ENCODE assay signal across 18 cellular contexts in genomic region chr13:99336750-99337149, GRCh38. TPM values are rescaled to one million over a fixed set of nuclear protein-coding genes. Genes with fewer than 3 reads are reported as not detected.
"Had no signal": no experiment of that assay in that cellular context is flagged by ENCODE, and none has a peak within 500 bp of the region (broad histone marks: within the 10 kb centered on the region; RNA-seq: fewer than 3 reads in every experiment).

No MANE protein-coding gene starts in this region.

- H3K4me3 ChIP-seq: ascending aorta, breast epithelium, gastroesophageal sphincter, right atrium auricular region, thyroid gland, vagina had no signal

- H3K27ac ChIP-seq: ascending aorta, breast epithelium, gastroesophageal sphincter, right atrium auricular region, thyroid gland, vagina had no signal

- H3K4me3 Mint-ChIP-seq: activated CD4-positive, alpha-beta memory T cell treated with anti-CD3 and anti-CD28 coated beads, Interleukin-2, amount 10 ng/mL, durations not matched to agents 7 days and 5 days; endodermal cell; nephron; stimulated activated memory B cell treated with anti-CD40 and anti-IgM and Interleukin-4, amounts not matched to agents 10 μg/mL and 1 μg/mL and 100 μg/mL, for 72 hours had no signal

- H3K4me1 ChIP-seq: ascending aorta, breast epithelium, gastroesophageal sphincter, right atrium auricular region, vagina had no signal

- H3K9me3 Mint-ChIP-seq: activated CD4-positive, alpha-beta memory T cell treated with anti-CD3 and anti-CD28 coated beads, Interleukin-2, amount 10 ng/mL, durations not matched to agents 7 days and 5 days; endodermal cell; nephron; stimulated activated memory B cell treated with anti-CD40 and anti-IgM and Interleukin-4, amounts not matched to agents 10 μg/mL and 1 μg/mL and 100 μg/mL, for 72 hours had no signal

- H3K9me3 ChIP-seq: ascending aorta, breast epithelium, gastroesophageal sphincter, right atrium auricular region, thyroid gland, vagina had no signal

- H3K27me3 Mint-ChIP-seq: activated CD4-positive, alpha-beta memory T cell treated with anti-CD3 and anti-CD28 coated beads, Interleukin-2, amount 10 ng/mL, durations not matched to agents 7 days and 5 days; progenitor cell of endocrine pancreas; stimulated activated memory B cell treated with anti-CD40 and anti-IgM and Interleukin-4, amounts not matched to agents 10 μg/mL and 1 μg/mL and 100 μg/mL, for 72 hours had no signal

- H3K4me1 Mint-ChIP-seq: endodermal cell had no signal

- H3K36me3 ChIP-seq: breast epithelium, thyroid gland had no signal

- H3K27me3 ChIP-seq: ascending aorta, breast epithelium, gastroesophageal sphincter, right atrium auricular region, thyroid gland, vagina had no signal

- H3K27ac Mint-ChIP-seq: activated CD4-positive, alpha-beta memory T cell treated with anti-CD3 and anti-CD28 coated beads, Interleukin-2, amount 10 ng/mL, durations not matched to agents 7 days and 5 days; endodermal cell; nephron; progenitor cell of endocrine pancreas had no signal

- ATAC-seq: gastroesophageal sphincter; stimulated activated memory B cell treated with anti-CD40 and anti-IgM and Interleukin-4, amounts not matched to agents 10 μg/mL and 1 μg/mL and 100 μg/mL, for 72 hours had no signal

- DNase-seq: activated CD4-positive, alpha-beta memory T cell treated with anti-CD3 and anti-CD28 coated beads, Interleukin-2, amount 10 ng/mL, durations not matched to agents 7 days and 5 days; activated CD4-positive, alpha-beta T cell treated with anti-CD3 and anti-CD28 coated beads for 4 hours; activated CD8-positive, alpha-beta memory T cell treated with anti-CD3 and anti-CD28 coated beads, Interleukin-2, amount 50 U/mL, for 4 hours; endodermal cell; islet precursor cell; mesenchymal stem cell; occipital lobe; stimulated activated CD4-positive, alpha-beta T cell treated with anti-CD3 and anti-CD28 coated beads, Interleukin-2, amount 100 ng/mL, for 48 hours; T-helper 1 cell; thyroid gland had no signal

RNA-seq across cellular contexts. Expression of gene GPR183, which starts 29.6 kb away (rescaled TPM):
- total RNA-seq: progenitor cell of endocrine pancreas had no signal
